ENCODE assay signal across 10 cellular contexts in the genomic region with DNA sequence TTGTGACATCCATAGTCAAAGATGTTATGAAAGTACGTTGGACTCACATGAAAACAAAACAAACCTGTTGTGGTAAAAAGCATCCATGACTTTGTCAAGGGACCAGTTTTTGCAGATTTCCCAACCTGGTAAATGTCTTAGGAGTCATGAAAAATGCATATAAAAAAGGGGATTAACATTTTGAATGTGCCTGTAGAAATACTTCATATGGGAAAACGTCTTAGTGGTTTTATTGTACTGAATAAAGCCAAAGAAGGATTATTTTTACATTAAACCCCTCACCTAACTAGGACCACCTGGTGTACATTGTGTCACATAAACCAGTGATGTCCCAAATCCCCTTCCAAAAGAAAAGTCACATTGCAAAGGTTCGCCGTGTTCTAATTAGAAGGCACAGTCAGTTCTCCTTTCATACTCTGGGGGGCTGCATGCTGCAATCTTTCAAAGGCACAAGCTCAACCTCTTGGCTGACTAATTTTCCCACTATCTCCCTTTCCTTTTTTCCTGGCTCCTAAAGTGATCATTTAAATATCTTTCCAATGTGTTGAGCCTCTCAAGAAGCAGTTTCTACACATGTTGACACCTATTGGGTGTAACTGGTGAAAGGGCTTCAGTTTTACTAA.
DNase-seq lines count a peak whose midpoint lies in the region; ATAC-seq and TF ChIP-seq lines count a peak whose summit lies in the region.
"Had no signal": no experiment of that assay in that cellular context is flagged by ENCODE, and none has a peak within 500 bp of the region (broad histone marks: within the 10 kb centered on the region; RNA-seq: fewer than 3 reads in every experiment).

No MANE protein-coding gene starts in this region.

- H3K4me3 ChIP-seq in SK-N-SH (ENCODE audit: low read depth in 2 of 2, low read length in 1 of 2) (no peak overlapping the region), PC-9 (no peak overlapping the region), heart left ventricle (no peak overlapping the region), upper lobe of left lung (no peak overlapping the region)

- no peak for ATAC-seq in SK-N-SH treated with all-trans-retinoic acid at 6 μM for 48 hours
- ATAC-seq in heart left ventricle, result peak in 3 of 4 donors; percentile 45 to 66 (median 64)
- ATAC-seq in upper lobe of left lung (ENCODE audit: low FRiP score in 2 of 2), result no peak

- H3K36me3 ChIP-seq in SK-N-SH (replicated peaks in 1 of 2; ENCODE audit: control insufficient read depth in 1 of 2, insufficient read depth in 2 of 2, low read length in 1 of 2) (no peaks in the 10 kb centered on the region), PC-9 (ENCODE audit: low read depth) (no peaks in the 10 kb centered on the region), heart left ventricle (no peaks in the 10 kb centered on the region), upper lobe of left lung (no peaks in the 10 kb centered on the region)

- no peaks in the 10 kb centered on the region for H3K9me2 ChIP-seq in SK-N-SH
- no peaks in the 10 kb centered on the region for H3K9me2 ChIP-seq in PC-9 (ENCODE audit: insufficient read depth)

- 2% methylated on average over 4 of the region's 4 CpGs for WGBS in SK-N-SH (ENCODE audit: low lambda C conversion rate)
- WGBS in heart left ventricle, 4 donors, result 36 to 49% (median 46%) methylated on average over 4 of the region's 4 CpGs
- WGBS in upper lobe of left lung, 2 donors, result 43 to 46% methylated on average over 4 of the region's 4 CpGs

- H3K27ac ChIP-seq in SK-N-SH (ENCODE audit: low read depth in 2 of 2, low read length in 1 of 2) (no peak overlapping the region), PC-9 (no peak overlapping the region), heart left ventricle (no peak overlapping the region), upper lobe of left lung (no peak overlapping the region)

- H3K9me3 ChIP-seq in SK-N-SH, result no peaks in the 10 kb centered on the region
- H3K9me3 ChIP-seq in PC-9 (ENCODE audit: insufficient read depth, low read depth), result no peaks in the 10 kb centered on the region
- no peaks in the 10 kb centered on the region for H3K9me3 ChIP-seq in heart left ventricle
- H3K9me3 ChIP-seq in upper lobe of left lung, result no peaks in the 10 kb centered on the region

- TF ChIP-seq CTCF in SK-N-SH (IDR thresholded peaks at IDR 0.05) (peak; percentile 42), PC-9 (conservative IDR thresholded peaks at IDR 0.05) (peak; percentile 44; the same call in 1 of the 2 replicates), heart left ventricle (IDR thresholded peaks at IDR 0.05) (peak in 11 of 12 donors; percentile 16 to 57 (median 41)), upper lobe of left lung (IDR thresholded peaks at IDR 0.05) (peak in 4 of 6 experiments; percentile 16 to 44 (median 28))

- TF ChIP-seq POLR2A in heart left ventricle (IDR thresholded peaks at IDR 0.05) (no peak), upper lobe of left lung (IDR thresholded peaks at IDR 0.05) (no peak)

- H3F3A ChIP-seq in SK-N-SH (replicated peaks; ENCODE audit: insufficient read depth) (no peaks in the 10 kb centered on the region), PC-9 (ENCODE audit: insufficient read depth, low read depth) (no peaks in the 10 kb centered on the region)

- no peak overlapping the region for H3K9ac ChIP-seq in SK-N-SH

- peak; percentile 2 for DNase-seq in SK-N-SH
- no peak for DNase-seq in PC-9
- no peak for DNase-seq in heart left ventricle
- no peak for DNase-seq in upper lobe of left lung
- no peak for DNase-seq in epidermal melanocyte (ENCODE audit: insufficient read length, low spot score)
- DNase-seq in NCI-H2227 treated with DMSO at 0.1 percent for 48 hours (lab: John Stamatoyannopoulos, UW), result no peak
- no peak for DNase-seq in GOT3 (lab: John Stamatoyannopoulos, UW)
- DNase-seq: HCEC 1CT; NK-92 treated with Interleukin-12 subunit alpha and Interleukin-12 subunit beta, amount 100 ng/mL, for 24 hours had no signal

- intact Hi-C loops in PC-9 (cut with micrococcal nuclease; ENCODE audit: unreplicated experiment), result no loop called here
- intact Hi-C loops in heart left ventricle (cut with DNase I), result loop anchor here in 2 of 10 donors (10.0 kb wide), 2 partner anchors 410 to 700 kb away; no protein-coding TSS in a partner anchor

- TF ChIP-seq RAD21 in SK-N-SH (IDR thresholded peaks at IDR 0.05; ENCODE audit: low read length), result peak; percentile 36; the same call in 1 of the 2 replicates

- H3K79me2 ChIP-seq in SK-N-SH (ENCODE audit: insufficient read depth), result no peaks in the 10 kb centered on the region
- no peaks in the 10 kb centered on the region for H3K79me2 ChIP-seq in PC-9 (ENCODE audit: low read depth)

- no peak for TF ChIP-seq EP300 in SK-N-SH (IDR thresholded peaks at IDR 0.05; ENCODE audit: borderline replicate concordance in 1 of 2, low read depth in 1 of 2, low read length in 1 of 2)
- no peak for TF ChIP-seq EP300 in upper lobe of left lung (IDR thresholded peaks at IDR 0.05)

- H3K4me2 ChIP-seq in SK-N-SH (no peak overlapping the region), PC-9 (no peak overlapping the region)

- CTCF ChIA-PET in SK-N-SH (lab: Yijun Ruan, JAX) (no interaction called here), PC-9 (lab: Charles Lee) (no interaction called here)

- H4K20me1 ChIP-seq in SK-N-SH (ENCODE audit: insufficient read depth) (no peaks in the 10 kb centered on the region), PC-9 (ENCODE audit: insufficient read depth) (no peaks in the 10 kb centered on the region)

- H3K27me3 ChIP-seq in SK-N-SH (ENCODE audit: insufficient read depth) (no peaks in the 10 kb centered on the region), PC-9 (ENCODE audit: insufficient read depth, low read depth) (0 out of 2 replicates have a peak, but pooled peaks cover 4% of the 10 kb centered on the region), heart left ventricle (no peaks in the 10 kb centered on the region), upper lobe of left lung (no peaks in the 10 kb centered on the region)

- H2AFZ ChIP-seq in SK-N-SH (ENCODE audit: low read depth), result no peak overlapping the region
- no peak overlapping the region for H2AFZ ChIP-seq in PC-9

- POLR2A ChIA-PET in SK-N-SH (lab: Yijun Ruan, JAX), result no interaction called here
- POLR2A ChIA-PET in PC-9 (lab: Charles Lee; ENCODE audit: unreplicated experiment), result no interaction called here

- BruUV-seq in PC-9 (replicated peaks; lab: Mats Ljungman, UMichigan), result no TSS peak

- no peaks in the 10 kb centered on the region for H3K4me1 ChIP-seq in SK-N-SH (ENCODE audit: control insufficient read depth in 1 of 2, insufficient read depth in 2 of 2, low read depth in 1 of 2, low read length in 1 of 2)
- no peaks in the 10 kb centered on the region for H3K4me1 ChIP-seq in PC-9 (replicated peaks; ENCODE audit: insufficient read depth)
- H3K4me1 ChIP-seq in heart left ventricle, result peaks cover 0 to 22% (median 8%) of the 10 kb centered on the region in 12 donors
- peaks cover 0 to 6% (median 0%) of the 10 kb centered on the region in 4 donors for H3K4me1 ChIP-seq in upper lobe of left lung

TF ChIP-seq in SK-N-SH, 30 proteins besides CTCF, POLR2A, EP300 and RAD21 (continues in another document):
- TF ChIP-seq USF2 (IDR thresholded peaks at IDR 0.05; ENCODE audit: borderline replicate concordance, low read depth, low read length), result no peak
- TF ChIP-seq FOXJ3 (CRISPR knock-in tag; IDR thresholded peaks at IDR 0.05), result no peak
- no peak for TF ChIP-seq ELF1 (IDR thresholded peaks at IDR 0.05)
- TF ChIP-seq, protein P1, sequence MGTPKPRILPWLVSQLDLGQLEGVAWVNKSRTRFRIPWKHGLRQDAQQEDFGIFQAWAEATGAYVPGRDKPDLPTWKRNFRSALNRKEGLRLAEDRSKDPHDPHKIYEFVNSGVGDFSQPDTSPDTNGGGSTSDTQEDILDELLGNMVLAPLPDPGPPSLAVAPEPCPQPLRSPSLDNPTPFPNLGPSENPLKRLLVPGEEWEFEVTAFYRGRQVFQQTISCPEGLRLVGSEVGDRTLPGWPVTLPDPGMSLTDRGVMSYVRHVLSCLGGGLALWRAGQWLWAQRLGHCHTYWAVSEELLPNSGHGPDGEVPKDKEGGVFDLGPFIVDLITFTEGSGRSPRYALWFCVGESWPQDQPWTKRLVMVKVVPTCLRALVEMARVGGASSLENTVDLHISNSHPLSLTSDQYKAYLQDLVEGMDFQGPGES (IDR thresholded peaks at IDR 0.05; ENCODE audit: low read depth, low read length), result no peak
- no peak for TF ChIP-seq TCF12 (IDR thresholded peaks at IDR 0.05)

TF ChIP-seq in SK-N-SH treated with all-trans-retinoic acid at 6 μM for 48 hours, 23 proteins besides CTCF, POLR2A, EP300 and RAD21:
- TF ChIP-seq ESRRG (CRISPR knock-in tag; IDR thresholded peaks at IDR 0.05) (no peak), ZNF565 (CRISPR knock-in tag; conservative IDR thresholded peaks at IDR 0.05; ENCODE audit: low read depth) (no peak)
- TF ChIP-seq, protein P2, sequence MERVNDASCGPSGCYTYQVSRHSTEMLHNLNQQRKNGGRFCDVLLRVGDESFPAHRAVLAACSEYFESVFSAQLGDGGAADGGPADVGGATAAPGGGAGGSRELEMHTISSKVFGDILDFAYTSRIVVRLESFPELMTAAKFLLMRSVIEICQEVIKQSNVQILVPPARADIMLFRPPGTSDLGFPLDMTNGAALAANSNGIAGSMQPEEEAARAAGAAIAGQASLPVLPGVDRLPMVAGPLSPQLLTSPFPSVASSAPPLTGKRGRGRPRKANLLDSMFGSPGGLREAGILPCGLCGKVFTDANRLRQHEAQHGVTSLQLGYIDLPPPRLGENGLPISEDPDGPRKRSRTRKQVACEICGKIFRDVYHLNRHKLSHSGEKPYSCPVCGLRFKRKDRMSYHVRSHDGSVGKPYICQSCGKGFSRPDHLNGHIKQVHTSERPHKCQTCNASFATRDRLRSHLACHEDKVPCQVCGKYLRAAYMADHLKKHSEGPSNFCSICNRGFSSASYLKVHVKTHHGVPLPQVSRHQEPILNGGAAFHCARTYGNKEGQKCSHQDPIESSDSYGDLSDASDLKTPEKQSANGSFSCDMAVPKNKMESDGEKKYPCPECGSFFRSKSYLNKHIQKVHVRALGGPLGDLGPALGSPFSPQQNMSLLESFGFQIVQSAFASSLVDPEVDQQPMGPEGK (CRISPR knock-in tag; IDR thresholded peaks at IDR 0.05; ENCODE audit: borderline replicate concordance), result no peak

Comparison
In these comparisons a context has a peak if more than half of its experiments do, and no peak if none do; other contexts are left out.
1. ATAC-seq: peak in heart left ventricle (3 of 4); none in SK-N-SH treated with all-trans-retinoic acid at 6 μM for 48 hours (single experiment) and upper lobe of left lung (0 of 2).
2. Peak in every context shown above with its lines, with median percentiles within 50 percentile points of each other: CTCF ChIP-seq.